Comparison of ENCODE assay signal across 19 cellular contexts in genomic region chr17:31820691-31821435, GRCh38. TPM values are rescaled to one million over a fixed set of nuclear protein-coding genes. Genes with fewer than 3 reads are reported as not detected.
DNase-seq lines count a peak whose midpoint lies in the region; ATAC-seq, FAIRE-seq and TF ChIP-seq lines count a peak whose summit lies in the region.
"Had no signal": no experiment of that assay in that cellular context is flagged by ENCODE, and none has a peak within 500 bp of the region (broad histone marks: within the 10 kb centered on the region; RNA-seq: fewer than 3 reads in every experiment).

No MANE protein-coding gene starts in this region.

- H3K9ac ChIP-seq in kidney (ENCODE audit: low read length in 2 of 2) = no peak overlapping the region

- H3K27ac Mint-ChIP-seq in activated CD4-positive, alpha-beta memory T cell treated with anti-CD3 and anti-CD28 coated beads for 36 hours = no peak overlapping the region
- H3K27ac Mint-ChIP-seq: CD14-positive monocyte had no signal

- peak; percentile 12 for DNase-seq in cardiac septum (ENCODE audit: low spot score)
- DNase-seq in Right ventricle myocardium superior = no peak
- DNase-seq in bronchial epithelial cell (ENCODE audit: low read depth) = peak; percentile 46
- DNase-seq in fibroblast of the aortic adventitia (ENCODE audit: low read depth) = peak; percentile 54
- no peak for DNase-seq in kidney
- no peak for DNase-seq in activated CD4-positive, alpha-beta memory T cell treated with anti-CD3 and anti-CD28 coated beads for 36 hours
- no peak for DNase-seq in AG08395 (ENCODE audit: low spot score)
- DNase-seq: DMS79 treated with DMSO at 0.1 percent for 48 hours, GDM1, NCI-H1417, NCI-H187 treated with DMSO at 0.1 percent for 48 hours, NCI-H226, NCI-H524 treated with DMSO at 0.1 percent for 48 hours, PC-3 had no signal

- H3K4me3 ChIP-seq in bronchial epithelial cell (ENCODE audit: low read depth, low read length) (no peak overlapping the region), fibroblast of the aortic adventitia (ENCODE audit: low read depth, low read length) (no peak overlapping the region), kidney (ENCODE audit: low read length in 2 of 2) (no peak overlapping the region)
- H3K4me3 ChIP-seq: HAP-1, SJSA1 had no signal

- FAIRE-seq in bronchial epithelial cell (lab: Jason Lieb, UNC) (no peak), kidney (lab: Jason Lieb, UNC) (no peak)

- H3K4me1 ChIP-seq in kidney (ENCODE audit: control insufficient read depth in 1 of 2, insufficient read depth in 1 of 2, low read depth in 1 of 2, low read length in 2 of 2) = no peaks in the 10 kb centered on the region

- POLR2A ChIA-PET in activated CD4-positive, alpha-beta memory T cell treated with anti-CD3 and anti-CD28 coated beads for 36 hours (lab: Charles Lee) = no interaction called here

- H3K9me3 Mint-ChIP-seq in activated CD4-positive, alpha-beta memory T cell treated with anti-CD3 and anti-CD28 coated beads for 36 hours = no peaks in the 10 kb centered on the region

- CTCF ChIA-PET in activated CD4-positive, alpha-beta memory T cell treated with anti-CD3 and anti-CD28 coated beads for 36 hours (lab: Charles Lee) = interaction anchor here (0.6 kb wide), 1 partner anchor 14 kb away, joined by 4 read pairs; no protein-coding TSS in a partner anchor

- no peak overlapping the region for H3K27ac ChIP-seq in kidney (ENCODE audit: low read depth in 2 of 2, low read length in 2 of 2)
- H3K27ac ChIP-seq: 22Rv1, SJSA1 had no signal

- no peaks in the 10 kb centered on the region for H3K4me1 Mint-ChIP-seq in activated CD4-positive, alpha-beta memory T cell treated with anti-CD3 and anti-CD28 coated beads for 36 hours (ENCODE audit: low read depth)
- H3K4me1 Mint-ChIP-seq: CD14-positive monocyte had no signal

- TF ChIP-seq CTCF in bronchial epithelial cell (IDR thresholded peaks at IDR 0.05; ENCODE audit: insufficient read depth, low read length, severe bottlenecking) = no peak
- no peak for TF ChIP-seq CTCF in fibroblast of the aortic adventitia (IDR thresholded peaks at IDR 0.05; ENCODE audit: insufficient read depth, low read length)
- TF ChIP-seq CTCF in kidney (IDR thresholded peaks at IDR 0.05; ENCODE audit: borderline replicate concordance, extremely low read depth, insufficient read depth) = no peak

- no peak overlapping the region for H3K4me3 Mint-ChIP-seq in activated CD4-positive, alpha-beta memory T cell treated with anti-CD3 and anti-CD28 coated beads for 36 hours
- H3K4me3 Mint-ChIP-seq: CD14-positive monocyte had no signal

- intact Hi-C loops in cardiac septum (cut with DNase I) = no loop called here
- intact Hi-C loops in Right ventricle myocardium superior (cut with DNase I) = no loop called here
- intact Hi-C loops in kidney (cut with DNase I) = no loop called here
- intact Hi-C loops in activated CD4-positive, alpha-beta memory T cell treated with anti-CD3 and anti-CD28 coated beads for 36 hours (cut with micrococcal nuclease) = no loop called here

- no peaks in the 10 kb centered on the region for H3K27me3 ChIP-seq in bronchial epithelial cell (ENCODE audit: control insufficient read depth, insufficient read depth, low read length)
- H3K27me3 ChIP-seq: SJSA1 had no signal

- no peaks in the 10 kb centered on the region for H3K36me3 Mint-ChIP-seq in activated CD4-positive, alpha-beta memory T cell treated with anti-CD3 and anti-CD28 coated beads for 36 hours
- H3K36me3 Mint-ChIP-seq: CD14-positive monocyte had no signal

- H3K27me3 Mint-ChIP-seq in activated CD4-positive, alpha-beta memory T cell treated with anti-CD3 and anti-CD28 coated beads for 36 hours = no peaks in the 10 kb centered on the region

- H3K36me3 ChIP-seq in bronchial epithelial cell (ENCODE audit: control insufficient read depth, insufficient read depth, low read length) (no peaks in the 10 kb centered on the region), kidney (ENCODE audit: control insufficient read depth in 1 of 2, insufficient read depth in 2 of 2, low read length in 2 of 2) (no peaks in the 10 kb centered on the region)
- H3K36me3 ChIP-seq: HAP-1, SJSA1 had no signal

- ATAC-seq in Right ventricle myocardium superior (ENCODE audit: poor library complexity) (no peak), HG03439 (IDR thresholded peaks at IDR 0.05; ENCODE audit: unreplicated experiment) (no peak)
- ATAC-seq: PC-3 had no signal

- no peaks in the 10 kb centered on the region for H3K9me3 ChIP-seq in kidney (ENCODE audit: control insufficient read depth in 1 of 2, low read length in 2 of 2)
- H3K9me3 ChIP-seq: HAP-1 had no signal

RNA-seq across cellular contexts. Expression of gene COPRS, which starts 38.2 kb away (rescaled TPM):
- total RNA-seq in cardiac septum (51.9 TPM), Right ventricle myocardium superior (56.0 TPM), bronchial epithelial cell (43.0 and 78.7 TPM in 2 replicates), fibroblast of the aortic adventitia (ENCODE audit: low replicate concordance) (97.1 and 202 TPM in 2 replicates), kidney (34.3 TPM)
- 124 TPM for polyA plus RNA-seq in kidney (ENCODE audit: insufficient read depth, low read depth, low replicate concordance)
- total RNA-seq in activated CD4-positive, alpha-beta memory T cell treated with anti-CD3 and anti-CD28 coated beads for 36 hours = 10 to 100 TPM; 49.6 to 50.3 TPM

Comparison
In these comparisons a context has a peak if more than half of its experiments do, and no peak if none do; other contexts are left out.
1. DNase-seq: peak in cardiac septum (single experiment), bronchial epithelial cell (single experiment) and fibroblast of the aortic adventitia (single experiment); none in Right ventricle myocardium superior (single experiment), kidney (single experiment), activated CD4-positive, alpha-beta memory T cell treated with anti-CD3 and anti-CD28 coated beads for 36 hours (single experiment) and AG08395 (single experiment).